ENCODE assay signal across 24 cellular contexts in the genomic region with DNA sequence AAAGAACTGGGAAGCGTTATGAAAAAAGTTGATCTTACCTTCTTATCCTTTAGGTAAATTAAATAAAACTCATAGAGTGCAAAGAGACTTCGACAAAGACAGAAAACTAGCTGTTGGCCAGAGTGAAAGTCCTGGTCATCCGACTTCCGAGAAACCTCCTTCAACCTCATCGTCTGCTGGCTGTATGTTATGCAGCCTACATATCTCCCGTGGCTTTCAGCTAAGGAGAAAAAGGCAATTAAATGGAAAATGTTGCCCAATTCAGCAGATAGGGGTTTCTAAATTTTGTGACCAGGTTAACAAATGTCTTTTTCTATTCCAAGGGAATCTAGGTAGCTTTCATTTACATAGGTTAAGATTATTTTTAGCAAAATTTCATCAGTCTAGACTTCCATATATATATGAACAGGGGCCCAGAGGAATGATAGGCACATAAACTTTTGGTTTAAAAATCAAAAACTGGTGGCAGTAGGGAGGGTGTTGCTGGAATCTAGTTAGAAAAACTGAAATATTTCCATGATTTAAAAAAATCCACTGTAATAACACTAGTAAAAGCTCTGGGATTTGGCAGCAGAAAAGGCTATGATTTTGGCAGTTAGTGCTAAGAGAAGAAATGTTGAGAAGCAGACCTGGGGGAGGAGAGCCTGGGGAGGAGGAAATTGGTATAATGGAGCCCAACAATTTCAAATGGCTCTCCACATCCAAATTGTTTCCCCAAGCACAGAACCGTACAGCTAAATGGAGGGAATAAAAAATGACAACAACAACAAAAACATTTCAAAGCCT. TPM values are rescaled to one million over a fixed set of nuclear protein-coding genes. Genes with fewer than 3 reads are reported as not detected.
DNase-seq lines count a peak whose midpoint lies in the region; ATAC-seq and TF ChIP-seq lines count a peak whose summit lies in the region.
"Had no signal": no experiment of that assay in that cellular context is flagged by ENCODE, and none has a peak within 500 bp of the region (broad histone marks: within the 10 kb centered on the region; RNA-seq: fewer than 3 reads in every experiment).

No MANE protein-coding gene starts in this region.

- H3K56ac ChIP-seq in H9 (ENCODE audit: insufficient read length, low read depth, low read length) = no peak overlapping the region

- H3K27ac Mint-ChIP-seq in H9 = peak overlapping the region; percentile 39 to 89 (median 87); a peak in 6 of 7 replicates
- peak overlapping the region; percentile 17 to 99 (median 55) for H3K27ac Mint-ChIP-seq in brain
- peak overlapping the region; percentile 95 for H3K27ac Mint-ChIP-seq in mesothelial cell of epicardium
- H3K27ac Mint-ChIP-seq: CD8-positive, alpha-beta T cell; memory B cell; T-helper 17 cell had no signal

- H3K4me1 Mint-ChIP-seq in H9 = peaks cover 51 to 58% of the 10 kb centered on the region in 2 experiments
- H3K4me1 Mint-ChIP-seq in brain = peaks cover 71% of the 10 kb centered on the region
- peaks cover 66% of the 10 kb centered on the region for H3K4me1 Mint-ChIP-seq in mesothelial cell of epicardium
- H3K4me1 Mint-ChIP-seq: memory B cell, T-helper 17 cell had no signal

- no peak overlapping the region for H3K4me3 ChIP-seq in thoracic aorta

- H3K4me3 Mint-ChIP-seq in H9 (no peak overlapping the region), brain (no peak overlapping the region), mesothelial cell of epicardium (no peak overlapping the region)
- H3K4me3 Mint-ChIP-seq: CD8-positive, alpha-beta T cell; memory B cell; T-helper 17 cell had no signal

- no peak overlapping the region for H2BK120ac ChIP-seq in H9 (ENCODE audit: low read depth, low read length, poor library complexity, severe bottlenecking)

- H3K9ac ChIP-seq in H9 (ENCODE audit: extremely low read depth, insufficient read length, low read length) = no peak overlapping the region

- H3K27me3 Mint-ChIP-seq in H9 (ENCODE audit: low read depth) = no peaks in the 10 kb centered on the region
- H3K27me3 Mint-ChIP-seq in brain = peaks cover 5% of the 10 kb centered on the region
- no peaks in the 10 kb centered on the region for H3K27me3 Mint-ChIP-seq in mesothelial cell of epicardium (ENCODE audit: low read depth)
- H3K27me3 Mint-ChIP-seq: T-helper 17 cell had no signal

- H3K79me2 ChIP-seq in H9 (ENCODE audit: insufficient read depth, low read length) = peaks cover 27% of the 10 kb centered on the region; the same call in 1 of the 2 replicates

- no peaks in the 10 kb centered on the region for H3K9me3 ChIP-seq in H9 (ENCODE audit: control insufficient read depth, low read depth, low read length)
- no peaks in the 10 kb centered on the region for H3K9me3 ChIP-seq in thoracic aorta

- ATAC-seq in thoracic aorta (ENCODE audit: insufficient number of reproducible peaks, low FRiP score, low read depth) = no peak
- ATAC-seq in GM18858 (IDR thresholded peaks at IDR 0.05; ENCODE audit: unreplicated experiment) = no peak
- ATAC-seq in GM21723 (IDR thresholded peaks at IDR 0.05; ENCODE audit: unreplicated experiment) = no peak
- ATAC-seq: CD8-positive, alpha-beta T cell; T-helper 17 cell had no signal

- H3K4me1 ChIP-seq in H9 (ENCODE audit: insufficient read depth, low read length) (peaks cover 15% of the 10 kb centered on the region; the same call in 1 of the 2 replicates), thoracic aorta (ENCODE audit: control insufficient read depth in 1 of 2, low read depth in 2 of 2) (peaks cover 48 to 97% of the 10 kb centered on the region in 2 donors)

- no peaks in the 10 kb centered on the region for H3K36me3 ChIP-seq in thoracic aorta

- H3K27me3 ChIP-seq in H9 (ENCODE audit: insufficient read depth, low read length) (no peaks in the 10 kb centered on the region), thoracic aorta (replicated peaks; ENCODE audit: insufficient read depth) (no peaks in the 10 kb centered on the region)

- no peak overlapping the region for H4K8ac ChIP-seq in H9 (replicated peaks; ENCODE audit: insufficient read length, low read depth, low read length)

- no peak overlapping the region for H3K14ac ChIP-seq in H9 (ENCODE audit: insufficient read depth, low read length)

- H3K23me2 ChIP-seq in H9 (ENCODE audit: insufficient read length, low read depth, low read length, poor library complexity, severe bottlenecking) = no peaks in the 10 kb centered on the region

- no peak overlapping the region for H4K91ac ChIP-seq in H9 (ENCODE audit: insufficient read length, low read depth, low read length)

- H3K23ac ChIP-seq in H9 (ENCODE audit: insufficient read length, low read depth, low read length) = no peak overlapping the region

- no peak overlapping the region for H3K4me2 ChIP-seq in H9 (ENCODE audit: insufficient read depth, insufficient read length, low read length)

- no peaks in the 10 kb centered on the region for H3K79me1 ChIP-seq in H9 (ENCODE audit: insufficient read depth, low read depth, low read length, poor library complexity, severe bottlenecking)

- H3T11ph ChIP-seq in H9 (ENCODE audit: low read length) = no peak overlapping the region

- H3K9me3 Mint-ChIP-seq in H9 = no peaks in the 10 kb centered on the region
- H3K9me3 Mint-ChIP-seq in brain = peaks cover 0 to 3% (median 0%) of the 10 kb centered on the region in 5 experiments
- H3K9me3 Mint-ChIP-seq in mesothelial cell of epicardium = no peaks in the 10 kb centered on the region
- H3K9me3 Mint-ChIP-seq: CD8-positive, alpha-beta T cell; memory B cell had no signal

- H2BK12ac ChIP-seq in H9 (ENCODE audit: insufficient read length, low read depth, low read length) = no peak overlapping the region

- TF ChIP-seq CTCF in H9 (conservative IDR thresholded peaks at IDR 0.05) (no peak), brain (conservative IDR thresholded peaks at IDR 0.05) (no peak), mesothelial cell of epicardium (IDR thresholded peaks at IDR 0.05; ENCODE audit: unreplicated experiment) (no peak), thoracic aorta (IDR thresholded peaks at IDR 0.05) (no peak), GM10266 (IDR thresholded peaks at IDR 0.05; ENCODE audit: control insufficient read depth, insufficient read depth, low read depth, missing control alignments) (no peak)

- no peak overlapping the region for H2AK5ac ChIP-seq in H9 (ENCODE audit: insufficient read length, low read length)

- no peak overlapping the region for H2BK20ac ChIP-seq in H9 (ENCODE audit: low read depth, low read length, poor library complexity, severe bottlenecking)

- H2AFZ ChIP-seq in H9 (ENCODE audit: low read length) = no peak overlapping the region

- H3K4ac ChIP-seq in H9 (ENCODE audit: low read depth, low read length) = no peak overlapping the region

- no peak overlapping the region for H3K18ac ChIP-seq in H9 (ENCODE audit: insufficient read length, low read depth, low read length)

- H3K36me3 Mint-ChIP-seq in H9 (ENCODE audit: insufficient read depth in 1 of 3, low read depth in 3 of 3) (peaks cover 30 to 57% (median 53%) of the 10 kb centered on the region in 3 experiments), brain (peaks cover 39% of the 10 kb centered on the region), mesothelial cell of epicardium (peaks cover 13% of the 10 kb centered on the region)
- H3K36me3 Mint-ChIP-seq: CD8-positive, alpha-beta T cell; memory B cell had no signal

- H2BK5ac ChIP-seq in H9 (ENCODE audit: insufficient read length, low read length) = no peak overlapping the region

- H3K27ac ChIP-seq in H9 (ENCODE audit: insufficient read length, low read depth, low read length) = no peak overlapping the region
- peak overlapping the region; percentile 62 to 70 for H3K27ac ChIP-seq in thoracic aorta
- H3K27ac ChIP-seq: VCaP had no signal

- no peaks in the 10 kb centered on the region for H4K20me1 ChIP-seq in H9 (ENCODE audit: control insufficient read depth, insufficient read depth, insufficient read length)

- no peak overlapping the region for H2BK15ac ChIP-seq in H9 (ENCODE audit: low read depth, low read length)

- no peak for DNase-seq in H9
- DNase-seq in mesothelial cell of epicardium (ENCODE audit: low spot score in 2 of 2, unreplicated experiment in 2 of 2) = no peak
- no peak for DNase-seq in thoracic aorta (ENCODE audit: low spot score)
- no peak for DNase-seq in GM10266 (ENCODE audit: extremely low spot score)
- no peak for DNase-seq in effector CD4-positive, alpha-beta T cell
- DNase-seq: activated CD4-positive, alpha-beta T cell treated with anti-CD3 and anti-CD28 coated beads, Interleukin-2, amount 50 U/mL, for 4 hours; activated naive CD4-positive, alpha-beta T cell treated with Interleukin-2 at 50 U/mL for 16 hours; activated T-cell treated with anti-CD3 and anti-CD28 coated beads for 4 hours; CD8-positive, alpha-beta T cell; DMS79; foreskin melanocyte; kidney; NCI-H1092; NCI-H2081; NCI-H526; retina; SHP77; stimulated activated CD4-positive, alpha-beta T cell treated with anti-CD3 and anti-CD28 coated beads, Interleukin-15, amount 100 ng/mL, for 24 hours; T-helper 17 cell had no signal

- no CpG with 5 or more reads among the region's 7 CpGs for WGBS in H9 (ENCODE audit: extremely low coverage, insufficient read length, low lambda C conversion rate)

- no peak overlapping the region for H4K5ac ChIP-seq in H9 (ENCODE audit: insufficient read length, low read depth, low read length)

RNA-seq across cellular contexts. Expression of a gene that starts 32.1 kb away (rescaled TPM):
- total RNA-seq in H9 (2021) = 118 and 127 TPM in 2 replicates
- 13.1 TPM for polyA plus RNA-seq in brain (ENCODE audit: insufficient read depth, low read depth, low replicate concordance)
- 117 to 134 TPM (median 120 TPM) in 3 replicates for total RNA-seq in mesothelial cell of epicardium
- total RNA-seq in thoracic aorta = 10 to 100 TPM; 70.7 to 80.1 TPM
- total RNA-seq: CD8-positive, alpha-beta T cell had no signal
